8 cellular contexts compared by ENCODE assay signal in the genomic region with DNA sequence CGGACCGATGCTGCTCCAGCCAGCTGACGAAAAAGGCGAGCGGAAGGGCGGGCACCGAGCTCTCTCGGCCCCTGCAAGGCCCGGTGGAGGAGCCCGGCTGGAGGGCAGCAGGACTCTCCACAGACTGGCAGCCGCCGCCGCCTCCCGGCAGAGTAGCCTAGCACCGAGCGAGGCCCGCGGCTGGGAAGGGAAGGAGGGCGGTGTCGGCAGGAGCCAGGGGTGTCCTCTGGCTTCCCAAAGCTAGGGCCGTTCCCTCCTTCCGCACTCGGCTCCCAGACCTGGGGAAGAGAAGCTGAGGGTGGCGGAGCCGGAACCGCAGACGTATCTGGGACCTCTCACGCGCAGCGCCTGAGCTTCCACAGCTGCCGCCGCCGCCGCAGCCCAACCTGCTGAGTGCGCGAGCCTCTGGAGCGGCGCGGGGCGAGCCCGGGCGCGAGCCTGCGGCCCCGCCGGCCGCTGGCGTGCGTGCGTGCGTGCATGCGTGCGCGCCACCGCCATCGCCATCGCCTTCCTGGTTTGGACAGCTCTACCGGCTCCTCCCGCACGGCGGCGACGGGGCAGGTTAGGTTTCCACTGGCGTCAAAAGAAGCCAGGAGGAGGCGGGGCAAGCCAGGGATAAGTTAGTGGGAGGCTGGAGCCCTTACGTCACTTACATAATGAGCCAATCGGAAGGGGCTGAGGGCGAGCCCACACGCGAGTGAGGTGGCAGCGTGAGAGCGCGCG. TPM values are rescaled to one million over a fixed set of nuclear protein-coding genes. Genes with fewer than 3 reads are reported as not detected.
DNase-seq lines count a peak whose midpoint lies in the region; ATAC-seq and TF ChIP-seq lines count a peak whose summit lies in the region.

RAB6A (minus strand) TSS at position 395 of the 723 bp plus-strand sequence. CDS start 439 bp downstream, outside the sequence.

- CTCF ChIA-PET in SK-N-SH (lab: Yijun Ruan, JAX), result interaction anchor here (1.0 to 1.9 kb wide), 4 partner anchors 19 to 113 kb away, joined by 3 to 15 read pairs (median 3); no protein-coding TSS in a partner anchor

- POLR2A ChIA-PET in SK-N-SH (lab: Yijun Ruan, JAX), result interaction anchor here (0.7 to 4.4 kb wide), 6 partner anchors 17 to 162 kb away, joined by 3 to 89 read pairs (median 6); partner anchors contain the start of genes COA4, MRPL48 and PAAF1

- peak; percentile 89 to 90 for TF ChIP-seq POLR2A in suprapubic skin (IDR thresholded peaks at IDR 0.05)

- H3K4me2 ChIP-seq in SK-N-SH, result peak within 1 kb of the TSS; percentile 83

- peak; percentile 88 for ATAC-seq in HG02588 (IDR thresholded peaks at IDR 0.05; ENCODE audit: unreplicated experiment)

- H3K27me3 ChIP-seq in SK-N-SH (ENCODE audit: insufficient read depth), result no peaks in the 10 kb centered on the region
- no peaks in the 10 kb centered on the region for H3K27me3 ChIP-seq in suprapubic skin

- TF ChIP-seq RAD21 in SK-N-SH (IDR thresholded peaks at IDR 0.05; ENCODE audit: low read length), result peak; percentile 30; the same call in 1 of the 2 replicates

- TF ChIP-seq EP300 in SK-N-SH (IDR thresholded peaks at IDR 0.05; ENCODE audit: borderline replicate concordance in 1 of 2, low read depth in 1 of 2, low read length in 1 of 2) (no peak), suprapubic skin (IDR thresholded peaks at IDR 0.05) (no peak)

- H3K9me3 ChIP-seq in SK-N-SH (no peaks in the 10 kb centered on the region), suprapubic skin (no peaks in the 10 kb centered on the region)

- peak; percentile 23 for TF ChIP-seq CTCF in GM10266 (IDR thresholded peaks at IDR 0.05; ENCODE audit: control insufficient read depth, insufficient read depth, low read depth, missing control alignments)
- peak; percentile 30 for TF ChIP-seq CTCF in SK-N-SH (IDR thresholded peaks at IDR 0.05)
- TF ChIP-seq CTCF in suprapubic skin (IDR thresholded peaks at IDR 0.05), result peak; percentile 35 to 43

- H3K27ac ChIP-seq in SK-N-SH (ENCODE audit: low read depth in 2 of 2, low read length in 1 of 2), result peak within 1 kb of the TSS; percentile 84 to 89
- peak within 1 kb of the TSS; percentile 95 for H3K27ac ChIP-seq in suprapubic skin

- peaks cover 4 to 13% of the 10 kb centered on the region in 2 experiments; a peak in 2 of 4 replicates for H3K4me1 ChIP-seq in SK-N-SH (ENCODE audit: control insufficient read depth in 1 of 2, insufficient read depth in 2 of 2, low read depth in 1 of 2, low read length in 1 of 2)
- H3K4me1 ChIP-seq in suprapubic skin, result peaks cover 37% of the 10 kb centered on the region

- H3K4me3 ChIP-seq in SK-N-SH (ENCODE audit: low read depth in 2 of 2, low read length in 1 of 2), result peak within 1 kb of the TSS; percentile 87 to 89
- H3K4me3 ChIP-seq in suprapubic skin, result peak within 1 kb of the TSS; percentile 91

- H4K20me1 ChIP-seq in SK-N-SH (ENCODE audit: insufficient read depth), result peaks cover 34% of the 10 kb centered on the region

- under 1% methylated on average over 35 of the region's 74 CpGs for WGBS in SK-N-SH (ENCODE audit: low lambda C conversion rate)
- WGBS in suprapubic skin, result 1% methylated on average over 18 of the region's 74 CpGs

- H3K79me2 ChIP-seq in SK-N-SH (ENCODE audit: insufficient read depth), result peaks cover 48% of the 10 kb centered on the region

- H3K36me3 ChIP-seq in SK-N-SH (replicated peaks in 1 of 2; ENCODE audit: control insufficient read depth in 1 of 2, insufficient read depth in 2 of 2, low read length in 1 of 2) (no peaks in the 10 kb centered on the region), suprapubic skin (no peaks in the 10 kb centered on the region)

- DNase-seq in GM10266 (ENCODE audit: extremely low spot score), result peak; percentile 98
- DNase-seq in NCI-H1048 (lab: John Stamatoyannopoulos, UW), result peak; percentile 98
- peak; percentile 96 for DNase-seq in SK-N-SH
- peak; percentile 100 for DNase-seq in activated naive CD4-positive, alpha-beta T cell treated with anti-CD3 and anti-CD28 coated beads, Interleukin-2, amount 50 U/mL, for 16 hours
- peak; percentile 98 for DNase-seq in germinal center (ENCODE audit: low spot score)
- DNase-seq in nucleus accumbens (lab: John Stamatoyannopoulos, UW), result peak; percentile 81 to 100 (median 99)
- DNase-seq in suprapubic skin (ENCODE audit: low spot score in 2 of 2), result peak; percentile 100

- no peaks in the 10 kb centered on the region for H3K9me2 ChIP-seq in SK-N-SH

- peak within 1 kb of the TSS; percentile 93 for H3K9ac ChIP-seq in SK-N-SH

- H2AFZ ChIP-seq in SK-N-SH (ENCODE audit: low read depth), result peak within 1 kb of the TSS; percentile 95

- H3F3A ChIP-seq in SK-N-SH (replicated peaks; ENCODE audit: insufficient read depth), result peaks cover 4% of the 10 kb centered on the region

TF ChIP-seq in SK-N-SH, 30 proteins besides CTCF, POLR2A, EP300 and RAD21 (continues in another document):
- TF ChIP-seq POLR2AphosphoS5 (IDR thresholded peaks at IDR 0.05; ENCODE audit: low read depth, low read length) (peak; percentile 30; the same call in 1 of the 2 replicates), IRF3 (IDR thresholded peaks at IDR 0.05; ENCODE audit: low read depth, low read length) (peak; percentile 27; the same call in 1 of the 2 replicates), CHD2 (IDR thresholded peaks at IDR 0.05; ENCODE audit: low read length, partially characterized antibody) (peak; percentile 80), TAF1 (IDR thresholded peaks at IDR 0.05; ENCODE audit: borderline replicate concordance, low read depth, low read length) (peak; percentile 67; the same call in 1 of the 2 replicates), JUND (IDR thresholded peaks at IDR 0.05) (no peak), SIN3A (IDR thresholded peaks at IDR 0.05; ENCODE audit: borderline replicate concordance, low read depth, low read length) (no peak), EZH2phosphoT487 (IDR thresholded peaks at IDR 0.05; ENCODE audit: borderline replicate concordance, low read depth) (no peak), ZBTB33 (IDR thresholded peaks at IDR 0.05; ENCODE audit: borderline replicate concordance, low read depth) (no peak), MEF2A (IDR thresholded peaks at IDR 0.05; ENCODE audit: borderline replicate concordance, low read depth) (no peak), GATA2 (CRISPR knock-in tag; IDR thresholded peaks at IDR 0.05) (no peak), ELF1 (IDR thresholded peaks at IDR 0.05) (peak; percentile 92), FOXM1 (IDR thresholded peaks at IDR 0.05; ENCODE audit: low read depth) (no peak), FOSL2 (IDR thresholded peaks at IDR 0.05; ENCODE audit: borderline replicate concordance, low read depth) (no peak), NFIC (IDR thresholded peaks at IDR 0.05; ENCODE audit: borderline replicate concordance) (no peak)
- TF ChIP-seq, protein P1, sequence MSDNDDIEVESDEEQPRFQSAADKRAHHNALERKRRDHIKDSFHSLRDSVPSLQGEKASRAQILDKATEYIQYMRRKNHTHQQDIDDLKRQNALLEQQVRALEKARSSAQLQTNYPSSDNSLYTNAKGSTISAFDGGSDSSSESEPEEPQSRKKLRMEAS (IDR thresholded peaks at IDR 0.05; ENCODE audit: low read depth), result peak; percentile 57; the same call in 1 of the 2 replicates
- TF ChIP-seq, protein P2, sequence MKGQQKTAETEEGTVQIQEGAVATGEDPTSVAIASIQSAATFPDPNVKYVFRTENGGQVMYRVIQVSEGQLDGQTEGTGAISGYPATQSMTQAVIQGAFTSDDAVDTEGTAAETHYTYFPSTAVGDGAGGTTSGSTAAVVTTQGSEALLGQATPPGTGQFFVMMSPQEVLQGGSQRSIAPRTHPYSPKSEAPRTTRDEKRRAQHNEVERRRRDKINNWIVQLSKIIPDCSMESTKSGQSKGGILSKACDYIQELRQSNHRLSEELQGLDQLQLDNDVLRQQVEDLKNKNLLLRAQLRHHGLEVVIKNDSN (IDR thresholded peaks at IDR 0.05; ENCODE audit: borderline replicate concordance, low read depth), result no peak

RNA-seq across cellular contexts. Expression of gene RAB6A, which starts in this region (rescaled TPM):
- polyA plus RNA-seq in SK-N-SH (2012; rRNA removed), result 39.1 and 48.8 TPM in 2 replicates
- polyA plus RNA-seq in SK-N-SH (2012; cell fraction: cytosol; rRNA removed), result 70.7 and 85.3 TPM in 2 replicates
- 15.7 and 31.3 TPM in 2 replicates for polyA plus RNA-seq in SK-N-SH (2012; cell fraction: nucleus; rRNA removed)
- total RNA-seq in suprapubic skin, result 100 to 1,000 TPM in 3 of 4 donors, 10 to 100 TPM in 1; 89.7 to 182 (median 113) TPM

Comparison
In these comparisons a context has a peak if more than half of its experiments do, and no peak if none do; other contexts are left out.
1. Peak in every context shown above with its lines: DNase-seq, ATAC-seq, H3K4me3 ChIP-seq and H3K27ac ChIP-seq.